In genomic region chr1:40673452-40673851, GRCh38 we compare ENCODE assay signal across 15 cellular contexts. TPM values are rescaled to one million over a fixed set of nuclear protein-coding genes. Genes with fewer than 3 reads are reported as not detected.
DNase-seq lines count a peak whose midpoint lies in the region; FAIRE-seq and TF ChIP-seq lines count a peak whose summit lies in the region.
"Had no signal": no experiment of that assay in that cellular context is flagged by ENCODE, and none has a peak within 500 bp of the region (broad histone marks: within the 10 kb centered on the region; RNA-seq: fewer than 3 reads in every experiment).

No MANE protein-coding gene starts in this region.

- FAIRE-seq in RCC 7860 (lab: Jason Lieb, UNC) = no peak
- FAIRE-seq: A204.1, D721Med, GM19239, H54 had no signal

- no peak overlapping the region for H3K9ac ChIP-seq in GM23248

- H3F3A ChIP-seq in GM23248 (ENCODE audit: insufficient read depth) = no peaks in the 10 kb centered on the region

- H4K20me1 ChIP-seq in GM23248 (ENCODE audit: insufficient read depth) = no peaks in the 10 kb centered on the region

- H2AFZ ChIP-seq in GM23248 = no peak overlapping the region

- H3K27ac ChIP-seq in GM23248 = no peak overlapping the region

- H3K4me3 ChIP-seq in GM23248 = no peak overlapping the region
- no peak overlapping the region for H3K4me3 ChIP-seq in fibroblast of mammary gland (ENCODE audit: control insufficient read depth, low read depth, low read length)

- WGBS in GM23248 (ENCODE audit: low coverage in 1 of 2, low lambda C conversion rate in 2 of 2, missing lambda C conversion rate in 2 of 2), 2 experiments = 38 to 40% methylated on average over 4 of the region's 4 CpGs

- H3K4me2 ChIP-seq in GM23248 (ENCODE audit: unreplicated experiment) = no peak overlapping the region

- 0 out of 2 replicates have a peak, but pooled peaks cover 4% of the 10 kb centered on the region for H3K27me3 ChIP-seq in GM23248 (replicated peaks; ENCODE audit: insufficient read depth)

- no peaks in the 10 kb centered on the region; the same call in 1 of the 2 replicates for H3K4me1 ChIP-seq in GM23248 (ENCODE audit: insufficient read depth)

- no peaks in the 10 kb centered on the region for H3K79me2 ChIP-seq in GM23248 (ENCODE audit: insufficient read depth)

- H3K36me3 ChIP-seq in GM23248 (ENCODE audit: low read depth) = no peaks in the 10 kb centered on the region

- in situ Hi-C loops in GM23248 (cut with MboI) = no loop called here

- H3K9me2 ChIP-seq in GM23248 (ENCODE audit: insufficient read depth) = no peaks in the 10 kb centered on the region

- no peaks in the 10 kb centered on the region for H3K9me3 ChIP-seq in GM23248 (ENCODE audit: low read depth)

- TF ChIP-seq CTCF in fibroblast of mammary gland (conservative IDR thresholded peaks at IDR 0.05; ENCODE audit: control insufficient read depth, insufficient read depth, low read depth, low read length) = no peak

- peak; percentile 43 for DNase-seq in GM23248
- peak; percentile 86 for DNase-seq in NCI-H2029 (lab: John Stamatoyannopoulos, UW)
- peak; percentile 44 for DNase-seq in fibroblast of mammary gland (ENCODE audit: low read depth)
- no peak for DNase-seq in activated CD4-positive, alpha-beta T cell treated with anti-CD3 and anti-CD28 coated beads, Interleukin-2, amount 50 U/mL, for 48 hours
- no peak for DNase-seq in activated CD4-positive, CD25-positive, alpha-beta regulatory T cell treated with anti-CD3 and anti-CD28 coated beads, Interleukin-2, amount 50 U/mL, for 72 hours
- no peak for DNase-seq in RCC 7860 (ENCODE audit: low spot score)
- no peak for DNase-seq in NCI-H2081 treated with DMSO at 0.1 percent for 48 hours (lab: John Stamatoyannopoulos, UW)
- DNase-seq: CD8-positive, alpha-beta T cell; COR-L47; DND-41; GF-D8 had no signal

RNA-seq across cellular contexts. Expression of gene RIMS3, which starts 8.0 kb away (rescaled TPM):
- total RNA-seq in GM23248 (2014; rRNA removed; shearing (Covaris generic)) = 0.25 TPM in 1 of 2 replicates, not detected in the other
- polyA plus RNA-seq in GM23248 (2016; fragmentation: Nextera tagmentation; extraction: Ambion mirVana) = 0.08 and 0.18 TPM in 2 replicates

RNA-seq across cellular contexts. Expression of gene NFYC, which starts 18.1 kb away (rescaled TPM):
- total RNA-seq in GM23248 (2014; rRNA removed; shearing (Covaris generic)) = 23.7 and 24.5 TPM in 2 replicates
- polyA plus RNA-seq in GM23248 (2016; fragmentation: Nextera tagmentation; extraction: Ambion mirVana) = 28.3 and 33.1 TPM in 2 replicates

Comparison
In these comparisons a context has a peak if more than half of its experiments do, and no peak if none do; other contexts are left out.
1. DNase-seq: peak in GM23248 (single experiment), NCI-H2029 (single experiment) and fibroblast of mammary gland (single experiment); none in activated CD4-positive, alpha-beta T cell treated with anti-CD3 and anti-CD28 coated beads, Interleukin-2, amount 50 U/mL, for 48 hours (0 of 2), activated CD4-positive, CD25-positive, alpha-beta regulatory T cell treated with anti-CD3 and anti-CD28 coated beads, Interleukin-2, amount 50 U/mL, for 72 hours (single experiment), RCC 7860 (single experiment) and NCI-H2081 treated with DMSO at 0.1 percent for 48 hours (single experiment).